Comparison of ENCODE assay signal across 19 cellular contexts in the genomic region with DNA sequence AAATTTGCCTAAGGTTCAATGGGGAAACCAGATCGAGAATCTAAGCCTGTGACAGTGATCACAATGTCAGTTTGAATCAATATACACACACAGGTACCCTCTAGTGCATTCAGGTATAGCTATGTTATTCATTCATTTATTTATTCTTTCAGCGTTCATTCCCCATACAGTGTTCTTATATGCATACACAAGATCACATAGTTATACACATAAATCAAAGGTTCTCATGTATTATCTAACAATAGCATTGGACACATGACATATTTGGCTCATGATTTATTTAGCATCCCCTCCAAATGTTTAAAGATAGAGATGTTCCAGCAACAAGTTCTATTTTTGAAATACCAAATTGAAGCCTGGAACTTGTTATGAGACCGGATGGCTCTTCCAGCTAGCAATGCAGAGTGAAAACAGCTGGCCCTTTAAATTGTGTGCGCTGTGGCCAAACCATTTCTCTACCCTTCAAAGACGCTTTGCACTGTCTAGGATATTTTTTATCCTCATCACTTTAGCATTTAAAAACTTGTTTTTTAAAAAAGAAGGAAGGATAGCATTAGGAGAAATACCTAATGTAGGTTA.
"Had no signal": no experiment of that assay in that cellular context is flagged by ENCODE, and none has a peak within 500 bp of the region (broad histone marks: within the 10 kb centered on the region; RNA-seq: fewer than 3 reads in every experiment).

No MANE protein-coding gene starts in this region.

- H3K4me1 Mint-ChIP-seq: stimulated activated effector memory CD8-positive, alpha-beta T cell treated with anti-CD3 and anti-CD28 coated beads, Interleukin-12 subunit alpha, Interleukin-12 subunit beta, amount 100 ng/mL, for 72 hours had no signal

- H3K36me3 ChIP-seq: esophagus squamous epithelium, gastrocnemius medialis, neutrophil, tibial artery, upper lobe of left lung, uterus had no signal

- FAIRE-seq: colon, keratinocyte had no signal

- H3K4me3 ChIP-seq: esophagus squamous epithelium, gastrocnemius medialis, tibial artery, upper lobe of left lung, uterus had no signal

- DNase-seq: cerebellar nuclear complex; dermis blood vessel endothelial cell; esophagus squamous epithelium; gastrocnemius medialis; immature natural killer cell; left cardiac atrium; mesendoderm; naive B cell; posterior cingulate gyrus; stimulated activated CD4-positive, alpha-beta T cell treated with anti-CD3 and anti-CD28 coated beads, Interleukin-4, amount 100 ng/mL, for 1 hour; stimulated activated CD8-positive, alpha-beta memory T cell treated with anti-CD3 and anti-CD28 coated beads, Interleukin-4, amount 100 ng/mL, for 48 hours; stimulated activated naive CD8-positive, alpha-beta T cell treated with anti-CD3 and anti-CD28 coated beads, Interleukin-15, Interleukin-2, amounts not matched to agents 100 U/mL and 50 U/mL, for 24 hours; tibial artery; upper lobe of left lung had no signal

- H3K36me3 Mint-ChIP-seq: stimulated activated effector memory CD8-positive, alpha-beta T cell treated with anti-CD3 and anti-CD28 coated beads, Interleukin-12 subunit alpha, Interleukin-12 subunit beta, amount 100 ng/mL, for 72 hours had no signal

- ATAC-seq: gastrocnemius medialis; stimulated activated effector memory CD8-positive, alpha-beta T cell treated with anti-CD3 and anti-CD28 coated beads, Interleukin-12 subunit alpha, Interleukin-12 subunit beta, amount 100 ng/mL, for 72 hours; stimulated activated naive CD8-positive, alpha-beta T cell treated with anti-CD3 and anti-CD28 coated beads, Interleukin-15, Interleukin-2, amounts not matched to agents 100 U/mL and 50 U/mL, for 24 hours had no signal

- H3K9me3 ChIP-seq: esophagus squamous epithelium, gastrocnemius medialis, neutrophil, tibial artery, upper lobe of left lung, uterus had no signal

- H3K27me3 ChIP-seq: esophagus squamous epithelium, gastrocnemius medialis, neutrophil, tibial artery, upper lobe of left lung, uterus had no signal

- H3K4me1 ChIP-seq: esophagus squamous epithelium, gastrocnemius medialis, tibial artery, uterus had no signal

- H3K27ac ChIP-seq: esophagus squamous epithelium, gastrocnemius medialis, neutrophil, tibial artery, upper lobe of left lung had no signal

- H3K4me3 Mint-ChIP-seq: immature natural killer cell; naive B cell; stimulated activated effector memory CD8-positive, alpha-beta T cell treated with anti-CD3 and anti-CD28 coated beads, Interleukin-12 subunit alpha, Interleukin-12 subunit beta, amount 100 ng/mL, for 72 hours had no signal

- H3K27ac Mint-ChIP-seq: immature natural killer cell, naive B cell had no signal
